In genomic region chr1:90104941-90105593, GRCh38 we compare ENCODE assay signal across 20 cellular contexts.
"Had no signal": no experiment of that assay in that cellular context is flagged by ENCODE, and none has a peak within 500 bp of the region (broad histone marks: within the 10 kb centered on the region; RNA-seq: fewer than 3 reads in every experiment).

No MANE protein-coding gene starts in this region.

- H3K4me1 ChIP-seq: foreskin keratinocyte, suprapubic skin, thyroid gland, upper lobe of left lung, uterus had no signal

- H3K9me3 ChIP-seq: mucosa of descending colon, suprapubic skin, thyroid gland, upper lobe of left lung, uterus had no signal

- ATAC-seq: foreskin keratinocyte; left lobe of liver; mucosa of descending colon; naive thymus-derived CD8-positive, alpha-beta T cell; right cardiac atrium; stimulated activated naive CD8-positive, alpha-beta T cell treated with anti-CD3 and anti-CD28 coated beads, Interleukin-15, Interleukin-2, amounts not matched to agents 100 U/mL and 50 U/mL, for 24 hours had no signal

- H3K27me3 ChIP-seq: suprapubic skin, thyroid gland, upper lobe of left lung, uterus had no signal

- H3K36me3 ChIP-seq: suprapubic skin, thyroid gland, upper lobe of left lung, uterus had no signal

- H3K4me3 ChIP-seq: mucosa of descending colon, suprapubic skin, thyroid gland, upper lobe of left lung, uterus had no signal

- H3K36me3 Mint-ChIP-seq: naive thymus-derived CD8-positive, alpha-beta T cell had no signal

- H3K9me3 Mint-ChIP-seq: naive thymus-derived CD8-positive, alpha-beta T cell had no signal

- H3K27ac ChIP-seq: foreskin keratinocyte, suprapubic skin, thyroid gland, upper lobe of left lung, uterus had no signal

- H3K27ac Mint-ChIP-seq: naive thymus-derived CD8-positive, alpha-beta T cell had no signal

- DNase-seq: central memory CD4-positive, alpha-beta T cell; cortex of kidney; erythroblast; foreskin keratinocyte; head of caudate nucleus; hippocampal formation; kidney glomerular epithelial cell; mammary epithelial cell; mucosa of descending colon; naive thymus-derived CD8-positive, alpha-beta T cell; posterior cingulate gyrus; right cardiac atrium; small intestine; stimulated activated CD4-positive, alpha-beta T cell treated with anti-CD3 and anti-CD28 coated beads, Interleukin-12 subunit alpha, Interleukin-12 subunit beta, amount 100 ng/mL, for 4 hours; stimulated activated naive CD8-positive, alpha-beta T cell treated with anti-CD3 and anti-CD28 coated beads, Interleukin-15, Interleukin-2, amounts not matched to agents 100 U/mL and 50 U/mL, for 24 hours; thyroid gland; upper lobe of left lung; uterus had no signal

- H3K4me3 Mint-ChIP-seq: naive thymus-derived CD8-positive, alpha-beta T cell had no signal
